ENCODE assay signal across 16 cellular contexts in the genomic region with DNA sequence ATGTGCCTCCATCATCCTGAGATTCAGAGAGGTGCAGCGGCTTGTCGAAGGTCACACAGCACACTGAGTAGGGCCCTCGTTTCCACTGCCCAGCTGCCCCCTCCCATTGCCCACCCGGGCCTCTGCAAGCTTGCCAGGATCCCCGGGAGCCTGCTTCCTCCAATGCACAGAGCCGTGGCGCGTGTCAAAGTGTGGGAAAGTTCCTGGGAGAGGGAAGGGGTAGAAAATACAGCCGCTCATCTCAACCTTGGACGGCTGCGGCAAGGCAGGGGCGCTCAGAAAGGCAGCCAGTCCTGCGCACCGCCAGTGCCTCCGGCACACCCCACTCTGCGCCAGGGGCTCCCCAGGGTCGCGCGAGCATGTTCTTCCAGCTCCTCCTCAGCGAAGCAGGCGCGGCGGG. TPM values are rescaled to one million over a fixed set of nuclear protein-coding genes. Genes with fewer than 3 reads are reported as not detected.
DNase-seq lines count a peak whose midpoint lies in the region; ATAC-seq, FAIRE-seq and TF ChIP-seq lines count a peak whose summit lies in the region.
"Not testable (repeated sequence)": the region's sequence is repeated elsewhere in the genome, so short reads cannot be mapped to it uniquely, and the experiment has no call there.
"Had no signal": no experiment of that assay in that cellular context is flagged by ENCODE, and none has a peak within 500 bp of the region (broad histone marks: within the 10 kb centered on the region; RNA-seq: fewer than 3 reads in every experiment).

No MANE protein-coding gene starts in this region.

- BruUV-seq in HepG2 (replicated peaks; lab: Mats Ljungman, UMichigan) = not testable (repeated sequence)

- H3K4me1 ChIP-seq in endodermal cell (ENCODE audit: control insufficient read depth, insufficient read depth, low read length); HepG2 (ENCODE audit: insufficient read depth, low read length): not testable (repeated sequence)

- not testable (repeated sequence) for TF ChIP-seq EP300 in HepG2 (IDR thresholded peaks at IDR 0.05; ENCODE audit: low read depth in 2 of 2, low read length in 2 of 2); HepG2 (CRISPR knock-in tag; IDR thresholded peaks at IDR 0.05; ENCODE audit: borderline replicate concordance)

- not testable (repeated sequence) for H3K4me1 Mint-ChIP-seq in endodermal cell; stimulated activated effector memory CD8-positive, alpha-beta T cell treated with anti-CD3 and anti-CD28 coated beads, Interleukin-12 subunit alpha, Interleukin-12 subunit beta, amount 100 ng/mL, for 72 hours

- POLR2A ChIA-PET in HepG2 (lab: Yijun Ruan, JAX) = not testable (repeated sequence)

- not testable (repeated sequence) for H3K27me3 ChIP-seq in endodermal cell (ENCODE audit: control insufficient read depth, insufficient read depth, low read length, poor library complexity, severe bottlenecking); HepG2 (ENCODE audit: control insufficient read depth in 1 of 2, insufficient read depth in 2 of 2, low read length in 2 of 2)

- not testable (repeated sequence) for H3K4me3 Mint-ChIP-seq in endodermal cell
- peak overlapping the region; percentile 32 for H3K4me3 Mint-ChIP-seq in stimulated activated effector memory CD8-positive, alpha-beta T cell treated with anti-CD3 and anti-CD28 coated beads, Interleukin-12 subunit alpha, Interleukin-12 subunit beta, amount 100 ng/mL, for 72 hours

- DNase-seq in activated T-cell treated with anti-CD3 and anti-CD28 coated beads, Interleukin-2, amount 50 U/mL, for 1 hour = peak; percentile 17
- peak; percentile 16 for DNase-seq in endodermal cell
- DNase-seq in islet precursor cell = peak; percentile 6
- peak; percentile 0 for DNase-seq in left kidney (ENCODE audit: low read depth, low spot score)
- DNase-seq in HepG2 (ENCODE audit: low spot score); stimulated activated effector memory CD8-positive, alpha-beta T cell treated with anti-CD3 and anti-CD28 coated beads, Interleukin-12 subunit alpha, Interleukin-12 subunit beta, amount 100 ng/mL, for 72 hours (ENCODE audit: low spot score in 2 of 2): not testable (repeated sequence)
- peak; percentile 5 for DNase-seq in mesenteric fat pad (ENCODE audit: low spot score)
- peak; percentile 31 for DNase-seq in posterior vena cava (ENCODE audit: low spot score)

- not testable (repeated sequence) for H3K36me3 Mint-ChIP-seq in endodermal cell (ENCODE audit: low read depth); stimulated activated effector memory CD8-positive, alpha-beta T cell treated with anti-CD3 and anti-CD28 coated beads, Interleukin-12 subunit alpha, Interleukin-12 subunit beta, amount 100 ng/mL, for 72 hours

- not testable (repeated sequence) for H3K9me3 ChIP-seq in endodermal cell (ENCODE audit: control insufficient read depth, low read length); HepG2 (ENCODE audit: low read length)

- H3K27me3 Mint-ChIP-seq in endodermal cell (ENCODE audit: insufficient read depth) = peaks cover 15% of the 10 kb centered on the region

- TF ChIP-seq RAD21 in HepG2 (CRISPR knock-in tag; IDR thresholded peaks at IDR 0.05) = not testable (repeated sequence)

- not testable (repeated sequence) for TF ChIP-seq POLR2A in HepG2 (IDR thresholded peaks at IDR 0.05; ENCODE audit: insufficient read depth in 1 of 2, low read depth in 2 of 2, low read length in 2 of 2)

- not testable (repeated sequence) for FAIRE-seq in HepG2 (lab: Jason Lieb, UNC)

- TF ChIP-seq CTCF in endodermal cell (conservative IDR thresholded peaks at IDR 0.05); HepG2 (CRISPR knock-in tag; IDR thresholded peaks at IDR 0.05): not testable (repeated sequence)

- H3K9me3 Mint-ChIP-seq in endodermal cell; stimulated activated effector memory CD8-positive, alpha-beta T cell treated with anti-CD3 and anti-CD28 coated beads, Interleukin-12 subunit alpha, Interleukin-12 subunit beta, amount 100 ng/mL, for 72 hours: not testable (repeated sequence)

- H3K79me2 ChIP-seq in HepG2 (ENCODE audit: insufficient read depth, low read length) = not testable (repeated sequence)

- in situ Hi-C loops in HepG2 (cut with HindIII; ENCODE audit: extremely low pct_ligation_motif_present, low pct_unique_long_range_greater_than_20kb) = not testable (repeated sequence)

- H3K4me2 ChIP-seq in HepG2 (ENCODE audit: low read depth, low read length) = not testable (repeated sequence)

- H3K36me3 ChIP-seq in endodermal cell (ENCODE audit: control insufficient read depth, insufficient read depth, low read length); HepG2 (replicated peaks in 1 of 2; ENCODE audit: control insufficient read depth in 1 of 2, insufficient read depth in 2 of 2, low read length in 2 of 2): not testable (repeated sequence)

- WGBS in endodermal cell (ENCODE audit: insufficient coverage in 1 of 2, insufficient read length in 1 of 2), 2 experiments = 32 to 80% methylated on average over 1 to 4 of the region's 23 CpGs
- 48% methylated on average over 4 of the region's 23 CpGs for WGBS in HepG2 (ENCODE audit: low lambda C conversion rate)

- not testable (repeated sequence) for H3K4me3 ChIP-seq in endodermal cell (ENCODE audit: low read length); HepG2 (replicated peaks in 1 of 3; ENCODE audit: insufficient read depth in 1 of 3, low read depth in 2 of 3, low read length in 3 of 3)

- not testable (repeated sequence) for H2AFZ ChIP-seq in HepG2 (ENCODE audit: low read length)

- CTCF ChIA-PET in HepG2 (lab: Yijun Ruan, JAX; ENCODE audit: low intra/inter-chr PET ratio, low total read pairs) = not testable (repeated sequence)

- ATAC-seq in HepG2; stimulated activated effector memory CD8-positive, alpha-beta T cell treated with anti-CD3 and anti-CD28 coated beads, Interleukin-12 subunit alpha, Interleukin-12 subunit beta, amount 100 ng/mL, for 72 hours: not testable (repeated sequence)

- H3K27ac ChIP-seq in endodermal cell (ENCODE audit: low read depth, low read length); HepG2 (ENCODE audit: extremely low read length, insufficient read depth, low read length): not testable (repeated sequence)

- not testable (repeated sequence) for H4K20me1 ChIP-seq in HepG2 (ENCODE audit: insufficient read depth, low read length)

- not testable (repeated sequence) for H3K9ac ChIP-seq in endodermal cell (ENCODE audit: extremely low read depth, low read length, poor library complexity, severe bottlenecking); HepG2 (ENCODE audit: insufficient read depth, low read depth, low read length)

- H3K27ac Mint-ChIP-seq in endodermal cell; stimulated activated effector memory CD8-positive, alpha-beta T cell treated with anti-CD3 and anti-CD28 coated beads, Interleukin-12 subunit alpha, Interleukin-12 subunit beta, amount 100 ng/mL, for 72 hours: not testable (repeated sequence)

- intact Hi-C loops in HepG2 (cut with micrococcal nuclease; ENCODE audit: unreplicated experiment); posterior vena cava (cut with DNase I): not testable (repeated sequence)

TF ChIP-seq in HepG2, 621 proteins besides CTCF, POLR2A, EP300 and RAD21:
- peak; percentile 76 for TF ChIP-seq ZNF768 (CRISPR knock-in tag; IDR thresholded peaks at IDR 0.05)

RNA-seq across cellular contexts. Expression of a gene that starts 56.3 kb away (rescaled TPM):
- total RNA-seq in endodermal cell = under 1 TPM; 0.20 to 0.58 TPM
- 0.68 TPM for polyA plus RNA-seq in endodermal cell (2013, experiment 1 of 2)
- 0.50 TPM for polyA plus RNA-seq in endodermal cell (2013, experiment 2 of 2)
- not detected in 2 replicates for total RNA-seq in HepG2 (2016; rRNA removed; fragmentation: Illumina TruSeq; extraction: Trizol)
- not detected in 2 replicates for total RNA-seq in HepG2 (2016; cell fraction: cytosol; rRNA removed; fragmentation: Illumina TruSeq; extraction: Trizol; ENCODE audit: low read depth)
- total RNA-seq in HepG2 (2016; cell fraction: insoluble cytoplasmic fraction; rRNA removed; fragmentation: Illumina TruSeq; extraction: Trizol) = not detected in 2 replicates
- not detected in 2 replicates for total RNA-seq in HepG2 (2016; cell fraction: membrane; rRNA removed; fragmentation: Illumina TruSeq; extraction: Trizol)
- total RNA-seq in HepG2 (2016; cell fraction: nucleus; rRNA removed; fragmentation: Illumina TruSeq; extraction: Trizol) = not detected in 2 replicates
- polyA plus RNA-seq in HepG2 (2011; rRNA removed) = 0.07 TPM in 1 of 2 replicates, not detected in the other
- 0.05 TPM in 1 of 2 replicates, not detected in the other for polyA plus RNA-seq in HepG2 (2011; cell fraction: cytosol; rRNA removed)
- polyA plus RNA-seq in HepG2 (2011; cell fraction: nucleus; rRNA removed) = not detected in 2 replicates
- 0.16 TPM in 1 of 2 replicates, not detected in the other for polyA plus RNA-seq in HepG2 (2012)
- polyA plus RNA-seq in HepG2 (2016; cell fraction: cytosol; fragmentation: Illumina TruSeq; extraction: Trizol; ENCODE audit: low read depth) = not detected in 2 replicates
- not detected in 2 replicates for polyA plus RNA-seq in HepG2 (2016; cell fraction: insoluble cytoplasmic fraction; fragmentation: Illumina TruSeq; extraction: Trizol; ENCODE audit: low read depth)
- polyA plus RNA-seq in HepG2 (2016; cell fraction: membrane; fragmentation: Illumina TruSeq; extraction: Trizol; ENCODE audit: low read depth) = not detected in 2 replicates
- polyA plus RNA-seq in HepG2 (2016; cell fraction: nucleus; fragmentation: Illumina TruSeq; extraction: Trizol; ENCODE audit: insufficient read depth, low read depth) = not detected in 2 replicates
- polyA minus RNA-seq in HepG2 (2011; rRNA and poly(A)+ RNA removed; ENCODE audit: low replicate concordance) = 0.07 TPM in 1 of 2 replicates, not detected in the other
- polyA minus RNA-seq in HepG2 (2011; cell fraction: cytosol; rRNA and poly(A)+ RNA removed) = not detected in 2 replicates
- 0.50 TPM in 1 of 2 replicates, not detected in the other for polyA minus RNA-seq in HepG2 (2011; cell fraction: nucleus; rRNA and poly(A)+ RNA removed)
- not detected for total RNA-seq in mesenteric fat pad
- total RNA-seq in posterior vena cava = not detected
- total RNA-seq: A673; CD4-positive, CD25-positive, alpha-beta regulatory T cell; CD8-positive, alpha-beta memory T cell; G401; GM12878 had no signal
- polyA plus RNA-seq: AG04450; CD14-positive monocyte; CD4-positive, alpha-beta memory T cell; CD4-positive, CD25-positive, alpha-beta regulatory T cell; CD8-positive, alpha-beta memory T cell; GM12878 had no signal
